ENCODE assay signal across 8 cellular contexts in the genomic region with DNA sequence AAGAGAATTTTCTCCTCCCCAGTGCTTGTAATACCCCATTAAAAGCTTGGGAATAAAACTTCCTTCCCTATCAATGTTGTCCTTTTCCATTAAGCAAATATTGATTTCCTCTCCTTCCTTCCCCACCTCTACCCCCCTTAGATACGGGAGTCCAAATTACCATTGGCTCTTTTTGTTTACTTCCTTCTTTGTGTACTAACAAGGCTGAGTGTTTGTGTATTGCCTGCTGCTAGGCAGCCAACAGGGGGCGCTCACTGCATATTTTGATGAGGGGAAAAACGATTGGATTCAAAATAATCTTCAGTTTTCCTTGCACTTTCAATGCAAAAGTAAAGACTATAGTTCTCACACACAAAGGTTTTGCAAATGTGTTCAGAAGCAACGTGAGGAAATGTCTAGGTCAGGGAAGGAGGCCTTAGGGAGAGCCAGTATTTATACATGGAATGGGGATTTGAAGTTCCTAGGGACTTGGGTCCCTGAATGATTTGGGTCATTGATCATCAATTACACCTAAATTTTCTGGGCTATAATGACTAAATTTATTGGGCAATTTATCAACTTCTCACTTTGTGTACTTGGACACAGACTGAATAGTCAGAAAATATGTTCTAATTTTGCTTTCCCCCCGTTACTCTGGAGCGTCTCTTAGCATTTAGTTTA. TPM values are rescaled to one million over a fixed set of nuclear protein-coding genes. Genes with fewer than 3 reads are reported as not detected.
A peak's percentile ranks its signal among the peaks of the same experiment; 100 is the strongest.
DNase-seq lines count a peak whose midpoint lies in the region; ATAC-seq and TF ChIP-seq lines count a peak whose summit lies in the region.

No MANE protein-coding gene starts in this region.

- no peak overlapping the region for H3K4me3 ChIP-seq in fibroblast of pulmonary artery (replicated peaks; ENCODE audit: low read depth, low read length)

- TF ChIP-seq POLR2A in GM18505 (IDR thresholded peaks at IDR 0.05; ENCODE audit: borderline replicate concordance, extremely low read depth, insufficient read depth, insufficient read length), result no peak

- no peak overlapping the region for H3K27ac ChIP-seq in C4-2B

- peaks cover 2% of the 10 kb centered on the region for H3K27me3 Mint-ChIP-seq in activated CD8-positive, alpha-beta memory T cell treated with anti-CD3 and anti-CD28 coated beads, Interleukin-2, amount 10 ng/mL, durations not matched to agents 7 days and 5 days

- H3K9me3 Mint-ChIP-seq in activated CD8-positive, alpha-beta memory T cell treated with anti-CD3 and anti-CD28 coated beads, Interleukin-2, amount 10 ng/mL, durations not matched to agents 7 days and 5 days (ENCODE audit: low read depth), result no peaks in the 10 kb centered on the region

- CTCF ChIA-PET in activated CD8-positive, alpha-beta memory T cell treated with anti-CD3 and anti-CD28 coated beads, Interleukin-2, amount 10 ng/mL, durations not matched to agents 7 days and 5 days (lab: Charles Lee), result interaction anchor here (1.0 to 1.6 kb wide), 5 partner anchors 10 to 533 kb away, joined by 3 to 5 read pairs (median 3); no protein-coding TSS in a partner anchor

- TF ChIP-seq CTCF in C4-2B (conservative IDR thresholded peaks at IDR 0.05) (peak; percentile 98), fibroblast of pulmonary artery (IDR thresholded peaks at IDR 0.05; ENCODE audit: low read length, missing control alignments) (peak; percentile 100)

- peaks cover 7% of the 10 kb centered on the region for H3K4me1 Mint-ChIP-seq in activated CD8-positive, alpha-beta memory T cell treated with anti-CD3 and anti-CD28 coated beads, Interleukin-2, amount 10 ng/mL, durations not matched to agents 7 days and 5 days

- H3K27ac Mint-ChIP-seq in activated CD8-positive, alpha-beta memory T cell treated with anti-CD3 and anti-CD28 coated beads, Interleukin-2, amount 10 ng/mL, durations not matched to agents 7 days and 5 days, result no peak overlapping the region

- DNase-seq in NCI-H748 (lab: John Stamatoyannopoulos, UW; ENCODE audit: unreplicated experiment), result peak; percentile 74
- peak; percentile 67 for DNase-seq in activated CD8-positive, alpha-beta memory T cell treated with anti-CD3 and anti-CD28 coated beads, Interleukin-2, amount 10 ng/mL, durations not matched to agents 7 days and 5 days
- peak; percentile 65 for DNase-seq in fibroblast of pulmonary artery (ENCODE audit: low read depth)
- peak in 36 of 56 donors; percentile 0 to 70 (median 16) for DNase-seq in nucleus accumbens (lab: John Stamatoyannopoulos, UW)

- ATAC-seq in GM18907 (IDR thresholded peaks at IDR 0.05; ENCODE audit: unreplicated experiment) (peak; percentile 79), HG03354 (IDR thresholded peaks at IDR 0.05; ENCODE audit: poor library complexity, severe bottlenecking, unreplicated experiment) (peak; percentile 83), GM18505 (IDR thresholded peaks at IDR 0.05; ENCODE audit: unreplicated experiment) (no peak)
- peak; percentile 49 for ATAC-seq in activated CD8-positive, alpha-beta memory T cell treated with anti-CD3 and anti-CD28 coated beads, Interleukin-2, amount 10 ng/mL, durations not matched to agents 7 days and 5 days

- H3K4me3 Mint-ChIP-seq in activated CD8-positive, alpha-beta memory T cell treated with anti-CD3 and anti-CD28 coated beads, Interleukin-2, amount 10 ng/mL, durations not matched to agents 7 days and 5 days, result no peak overlapping the region

- H3K36me3 Mint-ChIP-seq in activated CD8-positive, alpha-beta memory T cell treated with anti-CD3 and anti-CD28 coated beads, Interleukin-2, amount 10 ng/mL, durations not matched to agents 7 days and 5 days, result no peaks in the 10 kb centered on the region

RNA-seq across cellular contexts. Expression of gene VPS41, which starts 23.6 kb away (rescaled TPM):
- total RNA-seq in activated CD8-positive, alpha-beta memory T cell treated with anti-CD3 and anti-CD28 coated beads, Interleukin-2, amount 10 ng/mL, durations not matched to agents 7 days and 5 days, result 10 to 100 TPM; 56.3 to 59.4 TPM

RNA-seq across cellular contexts. Expression of gene POU6F2, which starts 45.1 kb away (rescaled TPM):
- under 1 TPM in 1 of 2 experiments, not detected in 1; 0.32 TPM for total RNA-seq in activated CD8-positive, alpha-beta memory T cell treated with anti-CD3 and anti-CD28 coated beads, Interleukin-2, amount 10 ng/mL, durations not matched to agents 7 days and 5 days

Comparison
In these comparisons a context has a peak if more than half of its experiments do, and no peak if none do; other contexts are left out.
1. DNase-seq: peak in every context shown above with its lines; median percentile 74 in NCI-H748; 67 in activated CD8-positive, alpha-beta memory T cell treated with anti-CD3 and anti-CD28 coated beads, Interleukin-2, amount 10 ng/mL, durations not matched to agents 7 days and 5 days; 65 in fibroblast of pulmonary artery; 16 in nucleus accumbens.